ENCODE assay signal across 7 cellular contexts in the genomic region with DNA sequence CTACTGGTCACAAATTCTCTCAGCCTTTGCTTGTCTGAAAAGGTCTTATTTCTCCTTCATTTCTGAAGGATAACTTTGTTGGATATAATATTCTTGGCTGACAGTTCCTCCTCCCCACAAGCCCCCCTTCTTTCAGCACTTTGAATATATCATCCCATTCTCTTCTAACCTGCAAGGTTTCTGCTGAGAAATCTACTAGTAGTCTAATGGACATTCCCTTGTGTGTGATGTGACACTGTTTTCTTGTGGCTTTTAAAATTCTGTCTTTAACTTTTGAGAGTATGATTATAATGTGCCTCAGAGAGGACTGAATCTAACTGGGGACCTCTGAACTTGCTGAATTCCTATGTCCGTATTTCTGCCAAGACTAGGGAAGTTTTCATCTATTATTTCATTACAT.
"Had no signal": no experiment of that assay in that cellular context is flagged by ENCODE, and none has a peak within 500 bp of the region (broad histone marks: within the 10 kb centered on the region; RNA-seq: fewer than 3 reads in every experiment).

No MANE protein-coding gene starts in this region.

- FAIRE-seq: HepG2, HTR-8/SVneo had no signal

- H3K27ac ChIP-seq: HL-60, KMS-11 had no signal

- ATAC-seq: HepG2 had no signal

- H3K9ac ChIP-seq: KMS-11 had no signal

- DNase-seq: IMR-90, KBM-7, KG1 had no signal

- H3K4me2 ChIP-seq: KMS-11 had no signal
